18 cellular contexts compared by ENCODE assay signal in the genomic region with DNA sequence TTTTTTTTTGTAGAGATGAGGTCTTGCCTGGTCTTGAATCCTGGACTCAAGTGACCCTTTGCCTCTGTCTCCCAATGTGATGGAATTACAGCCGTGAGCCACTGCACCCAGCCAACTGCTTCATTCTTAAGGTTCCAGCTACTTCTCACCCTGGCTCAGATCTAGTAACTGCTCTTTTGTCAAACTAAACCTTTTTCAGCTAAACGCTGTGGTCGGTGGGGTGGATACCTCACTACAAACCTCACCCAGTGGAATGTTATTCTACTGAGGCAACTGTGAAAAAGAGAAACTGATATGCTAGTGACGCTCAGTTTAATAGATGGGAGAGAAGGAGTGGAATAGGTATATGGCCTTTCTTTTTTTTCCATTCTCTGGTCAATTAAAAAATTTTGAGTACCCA. TPM values are rescaled to one million over a fixed set of nuclear protein-coding genes. Genes with fewer than 3 reads are reported as not detected.
DNase-seq lines count a peak whose midpoint lies in the region; ATAC-seq, FAIRE-seq and TF ChIP-seq lines count a peak whose summit lies in the region.
"Had no signal": no experiment of that assay in that cellular context is flagged by ENCODE, and none has a peak within 500 bp of the region (broad histone marks: within the 10 kb centered on the region; RNA-seq: fewer than 3 reads in every experiment).

No MANE protein-coding gene starts in this region.

- ATAC-seq in right lobe of liver = no peak
- ATAC-seq: A549, HCT116 had no signal

- no peak overlapping the region for H2AFZ ChIP-seq in astrocyte (ENCODE audit: low read depth, low read length)

- WGBS in right lobe of liver (ENCODE audit: insufficient coverage, low coverage, low lambda C conversion rate, missing lambda C conversion rate) = 88% methylated on average over 4 of the region's 4 CpGs

- TF ChIP-seq POLR2A in right lobe of liver (IDR thresholded peaks at IDR 0.05) = no peak

- no peaks in the 10 kb centered on the region for H3K79me2 ChIP-seq in astrocyte (ENCODE audit: insufficient read depth, low read length)

- H3K27me3 ChIP-seq in astrocyte (ENCODE audit: insufficient read depth, low read length) = no peaks in the 10 kb centered on the region
- no peaks in the 10 kb centered on the region for H3K27me3 ChIP-seq in brain microvascular endothelial cell (replicated peaks)
- no peaks in the 10 kb centered on the region for H3K27me3 ChIP-seq in skeletal muscle tissue (ENCODE audit: control insufficient read depth in 3 of 3, insufficient read depth in 3 of 3, low read length in 3 of 3)
- no peaks in the 10 kb centered on the region for H3K27me3 ChIP-seq in right lobe of liver
- H3K27me3 ChIP-seq: BE2C had no signal

- H3K27me3 Mint-ChIP-seq in astrocyte (ENCODE audit: low read depth, unreplicated experiment) (peaks cover 9% of the 10 kb centered on the region), endothelial cell (ENCODE audit: unreplicated experiment) (peaks cover 1% of the 10 kb centered on the region)

- H3K9me3 Mint-ChIP-seq in astrocyte (ENCODE audit: unreplicated experiment) (no peaks in the 10 kb centered on the region), endothelial cell (ENCODE audit: unreplicated experiment) (no peaks in the 10 kb centered on the region)

- H3K27ac Mint-ChIP-seq in astrocyte (ENCODE audit: unreplicated experiment) = peak overlapping the region; percentile 27
- no peak overlapping the region for H3K27ac Mint-ChIP-seq in endothelial cell (ENCODE audit: unreplicated experiment)
- H3K27ac Mint-ChIP-seq: CD4-positive, alpha-beta memory T cell had no signal

- no peak overlapping the region for H3K4me3 Mint-ChIP-seq in astrocyte (ENCODE audit: unreplicated experiment)
- no peak overlapping the region for H3K4me3 Mint-ChIP-seq in endothelial cell (ENCODE audit: unreplicated experiment)
- H3K4me3 Mint-ChIP-seq: CD4-positive, alpha-beta memory T cell had no signal

- peaks cover 9% of the 10 kb centered on the region for H3K4me1 ChIP-seq in astrocyte (ENCODE audit: insufficient read depth, low read length)
- H3K4me1 ChIP-seq in skeletal muscle tissue (ENCODE audit: control insufficient read depth in 3 of 3, insufficient read depth in 3 of 3, low read length in 3 of 3) = peaks cover 12 to 21% (median 18%) of the 10 kb centered on the region in 3 donors
- no peaks in the 10 kb centered on the region for H3K4me1 ChIP-seq in right lobe of liver
- H3K4me1 ChIP-seq: A549, BE2C had no signal

- H3K36me3 Mint-ChIP-seq in astrocyte (ENCODE audit: low read depth, unreplicated experiment) = no peaks in the 10 kb centered on the region
- no peaks in the 10 kb centered on the region for H3K36me3 Mint-ChIP-seq in endothelial cell (ENCODE audit: low read depth, unreplicated experiment)
- H3K36me3 Mint-ChIP-seq: CD4-positive, alpha-beta memory T cell had no signal

- H3K27ac ChIP-seq in astrocyte (ENCODE audit: low read depth, low read length) (no peak overlapping the region), brain microvascular endothelial cell (no peak overlapping the region), skeletal muscle tissue (ENCODE audit: low read depth, low read length) (peak overlapping the region; percentile 95), right lobe of liver (no peak overlapping the region)
- H3K27ac ChIP-seq: A549, C4-2B had no signal

- no peak overlapping the region for H3K4me2 ChIP-seq in astrocyte (ENCODE audit: low read length)
- H3K4me2 ChIP-seq: A549 had no signal

- no peaks in the 10 kb centered on the region for H3K9me3 ChIP-seq in astrocyte (ENCODE audit: insufficient read depth, low read depth, low read length)
- H3K9me3 ChIP-seq in skeletal muscle tissue (ENCODE audit: control insufficient read depth in 3 of 3, low read length in 3 of 3) = no peaks in the 10 kb centered on the region
- no peaks in the 10 kb centered on the region for H3K9me3 ChIP-seq in right lobe of liver
- H3K9me3 ChIP-seq: A549, BE2C had no signal

- no peaks in the 10 kb centered on the region for H3K4me1 Mint-ChIP-seq in astrocyte (ENCODE audit: low read depth, unreplicated experiment)
- no peaks in the 10 kb centered on the region for H3K4me1 Mint-ChIP-seq in endothelial cell (ENCODE audit: unreplicated experiment)
- H3K4me1 Mint-ChIP-seq: CD4-positive, alpha-beta memory T cell had no signal

- H4K20me1 ChIP-seq in astrocyte (ENCODE audit: insufficient read depth, low read length) = no peaks in the 10 kb centered on the region

- H3K36me3 ChIP-seq in astrocyte (ENCODE audit: insufficient read depth, low read length) (no peaks in the 10 kb centered on the region), brain microvascular endothelial cell (replicated peaks) (no peaks in the 10 kb centered on the region), skeletal muscle tissue (ENCODE audit: control insufficient read depth in 3 of 3, insufficient read depth in 3 of 3, low read length in 3 of 3) (no peaks in the 10 kb centered on the region), right lobe of liver (no peaks in the 10 kb centered on the region)
- H3K36me3 ChIP-seq: BE2C had no signal

- in situ Hi-C loops in brain microvascular endothelial cell (cut with HindIII; ENCODE audit: low pct_ligation_motif_present, low sequenced_read_pairs) = no loop called here

- no peak for FAIRE-seq in astrocyte (lab: Jason Lieb, UNC)
- FAIRE-seq: A549, G401.6, GM12891, GM19239, H54 had no signal

- H3K4me3 ChIP-seq in astrocyte (ENCODE audit: insufficient read depth, low read depth, low read length) = no peak overlapping the region
- H3K4me3 ChIP-seq in brain microvascular endothelial cell (ENCODE audit: low read depth, low read length) = no peak overlapping the region
- peak overlapping the region in 1 of 3 donors; percentile 50 for H3K4me3 ChIP-seq in skeletal muscle tissue (ENCODE audit: low read length in 3 of 3)
- H3K4me3 ChIP-seq in right lobe of liver = no peak overlapping the region
- H3K4me3 ChIP-seq: A549 had no signal

- no peak overlapping the region for H3K9ac ChIP-seq in astrocyte (ENCODE audit: low read length)
- H3K9ac ChIP-seq in skeletal muscle tissue (ENCODE audit: low read depth in 1 of 3, low read length in 3 of 3) = peak overlapping the region in 1 of 3 donors; percentile 54

- intact Hi-C loops in right lobe of liver (cut with DNase I) = no loop called here

- DNase-seq in astrocyte (ENCODE audit: low read depth) (peak; percentile 77), brain microvascular endothelial cell (peak; percentile 38), myocyte (ENCODE audit: low read depth) (peak; percentile 14), endothelial cell (ENCODE audit: low spot score) (no peak), right lobe of liver (no peak)
- no peak for DNase-seq in stimulated activated CD4-positive, alpha-beta T cell treated with anti-CD3 and anti-CD28 coated beads, Interleukin-1b, Interleukin-23, amount 100 ng/mL, for 48 hours
- DNase-seq: BE2C; CD4-positive, alpha-beta memory T cell; DMS79 had no signal

- no peak for TF ChIP-seq CTCF in astrocyte (IDR thresholded peaks at IDR 0.05; ENCODE audit: insufficient read depth, low read depth, low read length)
- no peak for TF ChIP-seq CTCF in brain microvascular endothelial cell (IDR thresholded peaks at IDR 0.05; ENCODE audit: low read depth, low read length, missing control alignments)
- no peak for TF ChIP-seq CTCF in endothelial cell (IDR thresholded peaks at IDR 0.05; ENCODE audit: unreplicated experiment)
- TF ChIP-seq CTCF in right lobe of liver (IDR thresholded peaks at IDR 0.05) = no peak

RNA-seq across cellular contexts. Expression of a gene that starts 1.7 kb away (rescaled TPM):
- not detected in 2 replicates for total RNA-seq in astrocyte
- 227 and 432 TPM in 2 replicates for total RNA-seq in myocyte
- 141 TPM for polyA plus RNA-seq in myocyte (2012)
- total RNA-seq in skeletal muscle tissue = 156 TPM
- total RNA-seq in endothelial cell (ENCODE audit: unreplicated experiment) = not detected
- total RNA-seq in right lobe of liver = not detected
- total RNA-seq: CD4-positive, alpha-beta memory T cell had no signal
- polyA plus RNA-seq: A549; AG04450; CD4-positive, alpha-beta memory T cell had no signal

RNA-seq across cellular contexts. Expression of a gene that starts 45.3 kb away (rescaled TPM):
- total RNA-seq in astrocyte (3.4 and 4.4 TPM in 2 replicates), myocyte (0.88 and 2.1 TPM in 2 replicates), skeletal muscle tissue (3.1 TPM), endothelial cell (ENCODE audit: unreplicated experiment) (3.8 TPM), right lobe of liver (1 to 10 TPM in 2 of 6 experiments, under 1 TPM in 2, not detected in 2; 0.42 to 1.2 (median 0.89) TPM)
- polyA plus RNA-seq in myocyte (2012) = 0.20 TPM
- total RNA-seq: CD4-positive, alpha-beta memory T cell had no signal
- polyA plus RNA-seq: CD4-positive, alpha-beta memory T cell had no signal

Comparison
In these comparisons a context has a peak if more than half of its experiments do, and no peak if none do; other contexts are left out.
1. DNase-seq: peak in astrocyte (single experiment), brain microvascular endothelial cell (single experiment) and myocyte (single experiment); none in endothelial cell (single experiment), right lobe of liver (0 of 3) and stimulated activated CD4-positive, alpha-beta T cell treated with anti-CD3 and anti-CD28 coated beads, Interleukin-1b, Interleukin-23, amount 100 ng/mL, for 48 hours (single experiment).
2. RNA of a gene that starts 1.7 kb away (total RNA-seq): 227 to 432 TPM in myocyte and 156 TPM in skeletal muscle tissue (single experiment); not detected in astrocyte, not detected in endothelial cell (single experiment) and not detected in right lobe of liver; every median in the first group is over 100 times any median in the second.